20 cellular contexts compared by ENCODE assay signal in genomic region chr12:108191938-108192337, GRCh38.
DNase-seq lines count a peak whose midpoint lies in the region; ATAC-seq and TF ChIP-seq lines count a peak whose summit lies in the region.
"Had no signal": no experiment of that assay in that cellular context is flagged by ENCODE, and none has a peak within 500 bp of the region (broad histone marks: within the 10 kb centered on the region; RNA-seq: fewer than 3 reads in every experiment).

No MANE protein-coding gene starts in this region.

- H3K4me3 Mint-ChIP-seq in WTC11 (no peak overlapping the region), nephron progenitor cell (no peak overlapping the region)
- H3K4me3 Mint-ChIP-seq: CD4-positive, CD25-positive, alpha-beta regulatory T cell; H9; IgD-negative memory B cell had no signal

- H3K9me3 Mint-ChIP-seq in WTC11 (no peaks in the 10 kb centered on the region), nephron progenitor cell (no peaks in the 10 kb centered on the region)
- H3K9me3 Mint-ChIP-seq: H9, IgD-negative memory B cell had no signal

- ATAC-seq in WTC11: no peak
- no peak for ATAC-seq in HG02759 (IDR thresholded peaks at IDR 0.05; ENCODE audit: unreplicated experiment)
- ATAC-seq: Right ventricle myocardium inferior had no signal

- H3K4me1 Mint-ChIP-seq in WTC11 (peaks cover 8% of the 10 kb centered on the region), nephron progenitor cell (peaks cover 17% of the 10 kb centered on the region)
- H3K4me1 Mint-ChIP-seq: CD4-positive, CD25-positive, alpha-beta regulatory T cell had no signal

- DNase-seq in NCI-H345 (lab: John Stamatoyannopoulos, UW) (peak; percentile 9), NCI-H345 treated with DMSO at 0.1 percent for 48 hours (lab: John Stamatoyannopoulos, UW; ENCODE audit: unreplicated experiment) (no peak), NCI-H187 (lab: John Stamatoyannopoulos, UW) (peak; percentile 89 to 93), WTC11 (ENCODE audit: low spot score) (no peak), nephron progenitor cell (no peak), GM13977 (ENCODE audit: low spot score) (no peak), G401 (ENCODE audit: low spot score) (no peak)
- DNase-seq: CD4-positive, CD25-positive, alpha-beta regulatory T cell; GM23248; H9; NCI-H1048; NCI-H2081; NCI-H510A; NCI-H748 treated with DMSO at 0.1 percent for 48 hours; NK-92 treated with Interleukin-12 subunit alpha and Interleukin-12 subunit beta, amount 100 ng/mL, for 24 hours; PC-9; T-helper 2 cell had no signal

- H3K27ac Mint-ChIP-seq in WTC11: peak overlapping the region; percentile 6; the same call in 1 of the 2 replicates
- H3K27ac Mint-ChIP-seq in nephron progenitor cell: peak overlapping the region; percentile 89
- H3K27ac Mint-ChIP-seq: H9, IgD-negative memory B cell had no signal

- in situ Hi-C loops in GM13977 (cut with MboI; ENCODE audit: low pct_unique_long_range_greater_than_20kb, low sequenced_read_pairs, unreplicated experiment): no loop called here
- in situ Hi-C loops in G401 (cut with HindIII; ENCODE audit: low sequenced_read_pairs): no loop called here

- CTCF ChIA-PET in WTC11 (lab: Charles Lee): interaction anchor here (0.6 to 1.8 kb wide), 5 partner anchors 44 to 138 kb away, joined by 3 to 7 read pairs (median 4); no protein-coding TSS in a partner anchor

- no peaks in the 10 kb centered on the region for H3K36me3 Mint-ChIP-seq in WTC11
- H3K36me3 Mint-ChIP-seq in nephron progenitor cell (ENCODE audit: low read depth): no peaks in the 10 kb centered on the region
- H3K36me3 Mint-ChIP-seq: CD4-positive, CD25-positive, alpha-beta regulatory T cell; IgD-negative memory B cell had no signal

- POLR2A ChIA-PET in WTC11 (lab: Charles Lee): no interaction called here

- TF ChIP-seq CTCF in WTC11 (IDR thresholded peaks at IDR 0.05) (no peak), nephron progenitor cell (IDR thresholded peaks at IDR 0.05) (no peak), GM13977 (IDR thresholded peaks at IDR 0.05; ENCODE audit: extremely low read depth, insufficient read depth, missing control alignments) (no peak)

- H3K27me3 Mint-ChIP-seq in WTC11 (ENCODE audit: low read depth): no peaks in the 10 kb centered on the region
- peaks cover 13% of the 10 kb centered on the region for H3K27me3 Mint-ChIP-seq in nephron progenitor cell (ENCODE audit: low read depth, poor library complexity)
- H3K27me3 Mint-ChIP-seq: IgD-negative memory B cell had no signal

TF ChIP-seq in WTC11, 78 proteins besides CTCF, POLR2A, EP300 and RAD21:
- TF ChIP-seq ZNF396 (CRISPR knock-in tag; IDR thresholded peaks at IDR 0.05; ENCODE audit: borderline replicate concordance) (no peak), ZNF219 (CRISPR knock-in tag; IDR thresholded peaks at IDR 0.05; ENCODE audit: borderline replicate concordance) (no peak), ZNF423 (CRISPR knock-in tag; IDR thresholded peaks at IDR 0.05) (no peak), CREM (CRISPR knock-in tag; IDR thresholded peaks at IDR 0.05) (no peak), NFE2L1 (CRISPR knock-in tag; IDR thresholded peaks at IDR 0.05) (no peak), ATF3 (CRISPR knock-in tag; conservative IDR thresholded peaks at IDR 0.05) (no peak), ZSCAN18 (CRISPR knock-in tag; IDR thresholded peaks at IDR 0.05) (no peak), E2F1 (CRISPR knock-in tag; IDR thresholded peaks at IDR 0.05) (no peak), ZNF512 (CRISPR knock-in tag; IDR thresholded peaks at IDR 0.05; ENCODE audit: borderline replicate concordance) (no peak)

Comparison
In these comparisons a context has a peak if more than half of its experiments do, and no peak if none do; other contexts are left out.
1. DNase-seq: peak in NCI-H345 (single experiment) and NCI-H187 (2 of 2); none in NCI-H345 treated with DMSO at 0.1 percent for 48 hours (single experiment), WTC11 (single experiment), nephron progenitor cell (single experiment), GM13977 (single experiment) and G401 (single experiment).